Comparison of ENCODE assay signal across 30 cellular contexts in the genomic region with DNA sequence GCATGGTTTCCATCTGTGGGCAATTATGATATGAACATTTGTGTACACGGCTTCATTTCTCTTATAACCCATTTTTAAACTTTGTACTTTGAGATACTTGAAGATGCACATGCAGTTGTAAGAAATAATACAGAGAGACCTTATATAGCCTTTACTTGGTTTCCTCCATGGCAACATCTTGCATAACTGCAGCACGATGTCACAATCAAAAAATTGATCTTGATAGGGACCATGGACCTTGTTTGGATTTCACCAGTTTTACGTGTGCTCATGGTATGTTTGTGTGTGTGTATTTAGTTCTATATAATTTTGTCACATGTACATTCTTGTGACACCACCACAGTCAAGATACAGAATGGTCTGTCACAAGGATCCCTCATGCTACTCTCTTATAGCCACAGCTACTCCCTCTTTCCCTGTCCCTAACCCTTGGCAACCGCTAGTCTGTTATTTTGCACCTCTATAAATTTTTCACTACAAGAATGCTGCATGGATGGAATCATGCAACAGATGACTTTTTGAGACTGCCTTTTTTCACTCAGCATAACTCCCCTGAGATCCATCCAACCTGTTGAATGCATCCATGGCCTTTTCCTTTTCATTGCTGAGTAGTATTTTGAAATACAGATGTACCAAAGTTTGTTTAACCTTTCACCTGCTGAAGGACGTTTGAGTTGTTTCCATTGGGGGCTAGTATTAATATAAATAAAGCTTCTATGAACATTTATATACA. TPM values are rescaled to one million over a fixed set of nuclear protein-coding genes. Genes with fewer than 3 reads are reported as not detected.
"Had no signal": no experiment of that assay in that cellular context is flagged by ENCODE, and none has a peak within 500 bp of the region (broad histone marks: within the 10 kb centered on the region; RNA-seq: fewer than 3 reads in every experiment).

No MANE protein-coding gene starts in this region.

- H3K9me3 ChIP-seq: ascending aorta, body of pancreas, Peyer's patch, SJCRH30 had no signal

- H3K4me1 ChIP-seq: ascending aorta, body of pancreas, Peyer's patch, SJCRH30 had no signal

- H3K36me3 ChIP-seq: ascending aorta, Peyer's patch, SJCRH30 had no signal

- H3K27ac ChIP-seq: ascending aorta, body of pancreas, Peyer's patch, RWPE1, SJCRH30 had no signal

- H3K36me3 Mint-ChIP-seq: activated CD8-positive, alpha-beta memory T cell treated with anti-CD3 and anti-CD28 coated beads, Interleukin-2, amount 10 ng/mL, durations not matched to agents 7 days and 5 days; activated naive CD4-positive, alpha-beta T cell treated with anti-CD3 and anti-CD28 coated beads, Interleukin-2, amount 50 U/mL, for 72 hours had no signal

- ATAC-seq: activated CD8-positive, alpha-beta memory T cell treated with anti-CD3 and anti-CD28 coated beads, Interleukin-2, amount 10 ng/mL, durations not matched to agents 7 days and 5 days; activated naive CD4-positive, alpha-beta T cell treated with anti-CD3 and anti-CD28 coated beads, Interleukin-2, amount 50 U/mL, for 72 hours; activated naive CD8-positive, alpha-beta T cell treated with anti-CD3 and anti-CD28 coated beads, Interleukin-2, amount 50 U/mL, for 24 hours; body of pancreas; T-helper 17 cell had no signal

- H3K4me3 Mint-ChIP-seq: activated B cell treated with CpG ODN at 0.5 μM for 24 hours; activated CD4-positive, alpha-beta T cell treated with anti-CD3 and anti-CD28 coated beads, Interleukin-2, amount 10 ng/mL, durations not matched to agents 24 days and 14 days; activated CD8-positive, alpha-beta memory T cell treated with anti-CD3 and anti-CD28 coated beads, Interleukin-2, amount 10 ng/mL, durations not matched to agents 7 days and 5 days; activated naive CD8-positive, alpha-beta T cell treated with anti-CD3 and anti-CD28 coated beads, Interleukin-2, amount 50 U/mL, for 24 hours; activated T-cell treated with anti-CD3 and anti-CD28 coated beads, Interleukin-2, amount 50 U/mL, for 24 hours; activated T-helper 1 cell treated with anti-CD3 and anti-CD28 coated beads, Interleukin-12 subunit alpha, Interleukin-12 subunit beta, Interleukin-2, Interleukin-4 antibody, amounts not matched to agents 30 ng/mL and 10 ng/mL and 1 ng/mL, durations not matched to agents 14 hours and 24 hours and 36 hours; T-helper 17 cell had no signal

- DNase-seq: activated B cell treated with CpG ODN at 0.5 μM for 24 hours; activated CD4-positive, alpha-beta T cell treated with anti-CD3 and anti-CD28 coated beads for 1 hour; activated CD4-positive, alpha-beta T cell treated with anti-CD3 and anti-CD28 coated beads, Interleukin-2, amount 10 ng/mL, durations not matched to agents 24 days and 14 days; activated CD4-positive, alpha-beta T cell treated with anti-CD3 and anti-CD28 coated beads, Interleukin-2, amount 50 U/mL, for 48 hours; activated CD8-positive, alpha-beta memory T cell treated with anti-CD3 and anti-CD28 coated beads, Interleukin-2, amount 10 ng/mL, durations not matched to agents 7 days and 5 days; activated effector memory CD4-positive, alpha-beta T cell treated with anti-CD3 and anti-CD28 coated beads, Interleukin-2, amount 50 U/mL, for 16 hours; activated naive CD4-positive, alpha-beta T cell treated with Interleukin-2 at 50 U/mL for 16 hours; activated naive CD8-positive, alpha-beta T cell treated with anti-CD3 and anti-CD28 coated beads, Interleukin-2, amount 50 U/mL, for 24 hours; activated T-cell treated with anti-CD3 and anti-CD28 coated beads, Interleukin-2, amount 50 U/mL, for 24 hours; amniotic stem cell; body of pancreas; Karpas-422; NCI-H1092; NCI-H1417; NCI-H1694; NCI-H2029 treated with DMSO at 0.1 percent for 48 hours; NCI-H345; NCI-H510A; NCI-H526 treated with DMSO at 0.1 percent for 48 hours; NCI-H82; Peyer's patch; Right ventricle myocardium superior; SJCRH30; T-helper 17 cell; T1000 had no signal

- H3K27ac Mint-ChIP-seq: activated B cell treated with CpG ODN at 0.5 μM for 24 hours; activated CD4-positive, alpha-beta T cell treated with anti-CD3 and anti-CD28 coated beads, Interleukin-2, amount 10 ng/mL, durations not matched to agents 24 days and 14 days; activated CD8-positive, alpha-beta memory T cell treated with anti-CD3 and anti-CD28 coated beads, Interleukin-2, amount 10 ng/mL, durations not matched to agents 7 days and 5 days; activated naive CD4-positive, alpha-beta T cell treated with anti-CD3 and anti-CD28 coated beads, Interleukin-2, amount 50 U/mL, for 72 hours; activated naive CD8-positive, alpha-beta T cell treated with anti-CD3 and anti-CD28 coated beads, Interleukin-2, amount 50 U/mL, for 24 hours; activated T-cell treated with anti-CD3 and anti-CD28 coated beads, Interleukin-2, amount 50 U/mL, for 24 hours; activated T-helper 1 cell treated with anti-CD3 and anti-CD28 coated beads, Interleukin-12 subunit alpha, Interleukin-12 subunit beta, Interleukin-2, Interleukin-4 antibody, amounts not matched to agents 30 ng/mL and 10 ng/mL and 1 ng/mL, durations not matched to agents 14 hours and 24 hours and 36 hours; T-helper 17 cell had no signal

- H3K4me1 Mint-ChIP-seq: activated B cell treated with CpG ODN at 0.5 μM for 24 hours; activated CD8-positive, alpha-beta memory T cell treated with anti-CD3 and anti-CD28 coated beads, Interleukin-2, amount 10 ng/mL, durations not matched to agents 7 days and 5 days had no signal

- H3K9me3 Mint-ChIP-seq: activated B cell treated with CpG ODN at 0.5 μM for 24 hours; activated CD4-positive, alpha-beta T cell treated with anti-CD3 and anti-CD28 coated beads, Interleukin-2, amount 10 ng/mL, durations not matched to agents 24 days and 14 days; activated naive CD4-positive, alpha-beta T cell treated with anti-CD3 and anti-CD28 coated beads, Interleukin-2, amount 50 U/mL, for 72 hours; activated naive CD8-positive, alpha-beta T cell treated with anti-CD3 and anti-CD28 coated beads, Interleukin-2, amount 50 U/mL, for 24 hours; activated T-cell treated with anti-CD3 and anti-CD28 coated beads, Interleukin-2, amount 50 U/mL, for 24 hours; activated T-helper 1 cell treated with anti-CD3 and anti-CD28 coated beads, Interleukin-12 subunit alpha, Interleukin-12 subunit beta, Interleukin-2, Interleukin-4 antibody, amounts not matched to agents 30 ng/mL and 10 ng/mL and 1 ng/mL, durations not matched to agents 14 hours and 24 hours and 36 hours had no signal

- H3K27me3 ChIP-seq: ascending aorta, body of pancreas, Peyer's patch, SJCRH30 had no signal

- H3K4me3 ChIP-seq: ascending aorta, body of pancreas, Peyer's patch, SJCRH30 had no signal

- H3K27me3 Mint-ChIP-seq: activated naive CD8-positive, alpha-beta T cell treated with anti-CD3 and anti-CD28 coated beads, Interleukin-2, amount 50 U/mL, for 24 hours; activated T-cell treated with anti-CD3 and anti-CD28 coated beads, Interleukin-2, amount 50 U/mL, for 24 hours had no signal

RNA-seq across cellular contexts. Expression of a gene that starts 19.4 kb away (rescaled TPM):
- total RNA-seq: activated B cell treated with CpG ODN at 0.5 μM for 24 hours; activated CD4-positive, alpha-beta T cell treated with anti-CD3 and anti-CD28 coated beads, Interleukin-2, amount 10 ng/mL, durations not matched to agents 24 days and 14 days; activated CD8-positive, alpha-beta memory T cell treated with anti-CD3 and anti-CD28 coated beads, Interleukin-2, amount 10 ng/mL, durations not matched to agents 7 days and 5 days; activated naive CD4-positive, alpha-beta T cell treated with anti-CD3 and anti-CD28 coated beads, Interleukin-2, amount 50 U/mL, for 72 hours; activated T-helper 1 cell treated with anti-CD3 and anti-CD28 coated beads, Interleukin-12 subunit alpha, Interleukin-12 subunit beta, Interleukin-2, Interleukin-4 antibody, amounts not matched to agents 30 ng/mL and 10 ng/mL and 1 ng/mL, durations not matched to agents 14 hours and 24 hours and 36 hours; OCI-LY7; T-helper 17 cell had no signal

RNA-seq across cellular contexts. Expression of a gene that starts 53.6 kb away (rescaled TPM):
- total RNA-seq: OCI-LY7 had no signal
